11 cellular contexts compared by ENCODE assay signal in genomic region chr21:43332872-43333300, GRCh38.
DNase-seq lines count a peak whose midpoint lies in the region; ATAC-seq and TF ChIP-seq lines count a peak whose summit lies in the region.
"Had no signal": no experiment of that assay in that cellular context is flagged by ENCODE, and none has a peak within 500 bp of the region (broad histone marks: within the 10 kb centered on the region; RNA-seq: fewer than 3 reads in every experiment).

No MANE protein-coding gene starts in this region.

- peak; percentile 14 to 25 for DNase-seq in SHP77 (lab: John Stamatoyannopoulos, UW)
- DNase-seq in SHP77 treated with DMSO at 0.1 percent for 48 hours (lab: John Stamatoyannopoulos, UW) = no peak
- DNase-seq in epithelial cell of esophagus (ENCODE audit: low read depth) = no peak
- DNase-seq in upper lobe of left lung = peak in 1 of 2 donors; percentile 52
- no peak for DNase-seq in naive thymus-derived CD4-positive, alpha-beta T cell
- DNase-seq in stimulated activated CD4-positive, alpha-beta T cell treated with anti-CD3 and anti-CD28 coated beads, Interleukin-4, amount 100 ng/mL, for 1 hour = no peak
- DNase-seq: MM.1S had no signal

- no peak overlapping the region for H3K4me3 Mint-ChIP-seq in naive thymus-derived CD4-positive, alpha-beta T cell
- H3K4me3 Mint-ChIP-seq in stimulated activated memory B cell treated with anti-CD40 and anti-IgM and Interleukin-4, amounts not matched to agents 10 μg/mL and 1 μg/mL and 100 μg/mL, for 72 hours = no peak overlapping the region
- H3K4me3 Mint-ChIP-seq: activated naive CD4-positive, alpha-beta T cell treated with anti-CD3 and anti-CD28 coated beads, Interleukin-2, amount 50 U/mL, for 24 hours; natural killer cell treated with Interleukin-12 subunit alpha and Interleukin-12 subunit beta and Interleukin-15 and Interleukin-18, amount 100 ng/mL, for 72 hours had no signal

- TF ChIP-seq CTCF in epithelial cell of esophagus (IDR thresholded peaks at IDR 0.05; ENCODE audit: insufficient read depth, low read depth, low read length, missing control alignments) (no peak), upper lobe of left lung (IDR thresholded peaks at IDR 0.05) (no peak)

- peaks cover 2 to 10% (median 4%) of the 10 kb centered on the region in 7 donors for H3K4me1 Mint-ChIP-seq in naive thymus-derived CD4-positive, alpha-beta T cell
- H3K4me1 Mint-ChIP-seq in stimulated activated memory B cell treated with anti-CD40 and anti-IgM and Interleukin-4, amounts not matched to agents 10 μg/mL and 1 μg/mL and 100 μg/mL, for 72 hours = peaks cover 29% of the 10 kb centered on the region

- peak in 1 of 2 donors; percentile 17 for ATAC-seq in upper lobe of left lung (ENCODE audit: low FRiP score in 2 of 2)
- no peak for ATAC-seq in naive thymus-derived CD4-positive, alpha-beta T cell
- no peak for ATAC-seq in stimulated activated memory B cell treated with anti-CD40 and anti-IgM and Interleukin-4, amounts not matched to agents 10 μg/mL and 1 μg/mL and 100 μg/mL, for 72 hours

- CTCF ChIA-PET in naive thymus-derived CD4-positive, alpha-beta T cell (lab: Charles Lee) = no interaction called here

- H3K27me3 ChIP-seq in mucosa of stomach (ENCODE audit: control insufficient read depth, insufficient read depth, low read length) (peaks cover 5% of the 10 kb centered on the region), upper lobe of left lung (no peaks in the 10 kb centered on the region)
- no peaks in the 10 kb centered on the region for H3K27me3 ChIP-seq in naive thymus-derived CD4-positive, alpha-beta T cell (ENCODE audit: control insufficient read depth in 2 of 2, insufficient read depth in 2 of 2, low read length in 2 of 2)

- H3K9me3 ChIP-seq in mucosa of stomach (ENCODE audit: control insufficient read depth, low read length) = no peaks in the 10 kb centered on the region
- no peaks in the 10 kb centered on the region for H3K9me3 ChIP-seq in upper lobe of left lung
- H3K9me3 ChIP-seq in naive thymus-derived CD4-positive, alpha-beta T cell (ENCODE audit: control insufficient read depth in 2 of 3, low read length in 3 of 3) = no peaks in the 10 kb centered on the region

- intact Hi-C loops in naive thymus-derived CD4-positive, alpha-beta T cell (cut with micrococcal nuclease) = no loop called here

- H3K4me3 ChIP-seq in epithelial cell of esophagus (ENCODE audit: low read length) (peak overlapping the region; percentile 36), mucosa of stomach (ENCODE audit: low read length) (no peak overlapping the region), upper lobe of left lung (peak overlapping the region in 2 of 4 donors; percentile 2 to 6)
- H3K4me3 ChIP-seq in naive thymus-derived CD4-positive, alpha-beta T cell (ENCODE audit: low read length) = no peak overlapping the region

- H3K4me1 ChIP-seq in mucosa of stomach (ENCODE audit: control insufficient read depth, insufficient read depth, low read length) = peaks cover 20% of the 10 kb centered on the region
- H3K4me1 ChIP-seq in upper lobe of left lung = peaks cover 12 to 26% (median 22%) of the 10 kb centered on the region in 4 donors
- no peaks in the 10 kb centered on the region for H3K4me1 ChIP-seq in naive thymus-derived CD4-positive, alpha-beta T cell (ENCODE audit: control insufficient read depth in 2 of 2, insufficient read depth in 2 of 2, low read length in 2 of 2)

- peak overlapping the region in 1 of 9 donors; percentile 77 for H3K27ac Mint-ChIP-seq in naive thymus-derived CD4-positive, alpha-beta T cell
- no peak overlapping the region for H3K27ac Mint-ChIP-seq in stimulated activated memory B cell treated with anti-CD40 and anti-IgM and Interleukin-4, amounts not matched to agents 10 μg/mL and 1 μg/mL and 100 μg/mL, for 72 hours
- H3K27ac Mint-ChIP-seq: natural killer cell treated with Interleukin-12 subunit alpha and Interleukin-12 subunit beta and Interleukin-15 and Interleukin-18, amount 100 ng/mL, for 72 hours had no signal

- 22 to 41% methylated on average over 3 to 11 of the region's 17 CpGs for WGBS in upper lobe of left lung, 2 donors

- peaks cover 0 to 12% (median 0%) of the 10 kb centered on the region in 5 donors for H3K36me3 Mint-ChIP-seq in naive thymus-derived CD4-positive, alpha-beta T cell
- H3K36me3 Mint-ChIP-seq in stimulated activated memory B cell treated with anti-CD40 and anti-IgM and Interleukin-4, amounts not matched to agents 10 μg/mL and 1 μg/mL and 100 μg/mL, for 72 hours = no peaks in the 10 kb centered on the region
- H3K36me3 Mint-ChIP-seq: activated naive CD4-positive, alpha-beta T cell treated with anti-CD3 and anti-CD28 coated beads, Interleukin-2, amount 50 U/mL, for 24 hours had no signal

- peak overlapping the region; percentile 22 for H3K9ac ChIP-seq in mucosa of stomach (ENCODE audit: low read length)

- peak overlapping the region; percentile 77 to 80 (median 79) for H3K27ac ChIP-seq in upper lobe of left lung
- H3K27ac ChIP-seq in naive thymus-derived CD4-positive, alpha-beta T cell (ENCODE audit: low read depth, low read length) = no peak overlapping the region

- POLR2A ChIA-PET in naive thymus-derived CD4-positive, alpha-beta T cell (lab: Charles Lee) = no interaction called here

- peaks cover 0 to 18% (median 3%) of the 10 kb centered on the region in 11 donors for H3K9me3 Mint-ChIP-seq in naive thymus-derived CD4-positive, alpha-beta T cell
- peaks cover 19% of the 10 kb centered on the region for H3K9me3 Mint-ChIP-seq in stimulated activated memory B cell treated with anti-CD40 and anti-IgM and Interleukin-4, amounts not matched to agents 10 μg/mL and 1 μg/mL and 100 μg/mL, for 72 hours
- H3K9me3 Mint-ChIP-seq: activated naive CD4-positive, alpha-beta T cell treated with anti-CD3 and anti-CD28 coated beads, Interleukin-2, amount 50 U/mL, for 24 hours had no signal

- no peak for TF ChIP-seq POLR2A in upper lobe of left lung (IDR thresholded peaks at IDR 0.05)

- no peaks in the 10 kb centered on the region for H3K27me3 Mint-ChIP-seq in naive thymus-derived CD4-positive, alpha-beta T cell
- H3K27me3 Mint-ChIP-seq in stimulated activated memory B cell treated with anti-CD40 and anti-IgM and Interleukin-4, amounts not matched to agents 10 μg/mL and 1 μg/mL and 100 μg/mL, for 72 hours = no peaks in the 10 kb centered on the region
- H3K27me3 Mint-ChIP-seq: activated naive CD4-positive, alpha-beta T cell treated with anti-CD3 and anti-CD28 coated beads, Interleukin-2, amount 50 U/mL, for 24 hours had no signal

- no peak for TF ChIP-seq EP300 in upper lobe of left lung (IDR thresholded peaks at IDR 0.05)

- H3K36me3 ChIP-seq in mucosa of stomach (ENCODE audit: control insufficient read depth, insufficient read depth, low read length) = no peaks in the 10 kb centered on the region
- H3K36me3 ChIP-seq in upper lobe of left lung = no peaks in the 10 kb centered on the region
- no peaks in the 10 kb centered on the region for H3K36me3 ChIP-seq in naive thymus-derived CD4-positive, alpha-beta T cell (ENCODE audit: control insufficient read depth in 2 of 3, insufficient read depth in 3 of 3, low read length in 3 of 3)

Comparison
In these comparisons a context has a peak if more than half of its experiments do, and no peak if none do; other contexts are left out.
1. DNase-seq: peak in SHP77 (2 of 2); none in SHP77 treated with DMSO at 0.1 percent for 48 hours (single experiment), epithelial cell of esophagus (single experiment), naive thymus-derived CD4-positive, alpha-beta T cell (0 of 9) and stimulated activated CD4-positive, alpha-beta T cell treated with anti-CD3 and anti-CD28 coated beads, Interleukin-4, amount 100 ng/mL, for 1 hour (single experiment).